In genomic region chr3:111592941-111593340, GRCh38 we compare ENCODE assay signal across 16 cellular contexts. TPM values are rescaled to one million over a fixed set of nuclear protein-coding genes. Genes with fewer than 3 reads are reported as not detected.
A peak's percentile ranks its signal among the peaks of the same experiment; 100 is the strongest.
DNase-seq lines count a peak whose midpoint lies in the region; ATAC-seq, FAIRE-seq and TF ChIP-seq lines count a peak whose summit lies in the region.
"Had no signal": no experiment of that assay in that cellular context is flagged by ENCODE, and none has a peak within 500 bp of the region (broad histone marks: within the 10 kb centered on the region; RNA-seq: fewer than 3 reads in every experiment).

No MANE protein-coding gene starts in this region.

- no peak for TF ChIP-seq EP300 in A549 (IDR thresholded peaks at IDR 0.05)

- FAIRE-seq in A549 (lab: Jason Lieb, UNC) (no peak), GM18507 (lab: Jason Lieb, UNC) (peak; percentile 74), keratinocyte (lab: Jason Lieb, UNC) (peak; percentile 88)

- H3K27me3 ChIP-seq in keratinocyte (ENCODE audit: control insufficient read depth, extremely low read depth, insufficient read depth, low read length), result no peaks in the 10 kb centered on the region
- H3K27me3 ChIP-seq: BLaER1, esophagus muscularis mucosa had no signal

- no peak for TF ChIP-seq RAD21 in A549 (conservative IDR thresholded peaks at IDR 0.05 in 1 of 2, IDR thresholded peaks at IDR 0.05 in 1 of 2)

- no peak overlapping the region for H3K4me3 ChIP-seq in A549
- H3K4me3 ChIP-seq in keratinocyte (ENCODE audit: control insufficient read depth in 2 of 3, extremely low read depth in 1 of 3, insufficient read depth in 2 of 3, low read depth in 1 of 3, low read length in 3 of 3), result peak overlapping the region; percentile 59 to 96 (median 89)
- H3K4me3 ChIP-seq: BLaER1, esophagus muscularis mucosa had no signal

- DNase-seq in A549 (ENCODE audit: low read depth in 1 of 2, low spot score in 1 of 2) (no peak), GM18507 (ENCODE audit: extremely low spot score, insufficient read length, low read depth) (no peak), keratinocyte (ENCODE audit: low read depth, low spot score) (no peak), type B pancreatic cell (ENCODE audit: extremely low spot score, unreplicated experiment) (no peak), hippocampal formation (lab: John Stamatoyannopoulos, UW) (no peak), erythroblast (lab: John Stamatoyannopoulos, UW) (no peak)
- no peak for DNase-seq in activated CD4-positive, alpha-beta memory T cell treated with anti-CD3 and anti-CD28 coated beads, Interleukin-2, amount 10 ng/mL, durations not matched to agents 7 days and 5 days
- DNase-seq: activated effector memory CD4-positive, alpha-beta T cell treated with anti-CD3 and anti-CD28 coated beads, Interleukin-2, amount 50 U/mL, for 16 hours; NCI-H146; NCI-H748 treated with DMSO at 0.1 percent for 48 hours; posterior cingulate gyrus; WERI-Rb-1 had no signal

- POLR2A ChIA-PET in A549 (lab: Yijun Ruan, JAX), result no interaction called here
- POLR2A ChIA-PET in activated CD4-positive, alpha-beta memory T cell treated with anti-CD3 and anti-CD28 coated beads, Interleukin-2, amount 10 ng/mL, durations not matched to agents 7 days and 5 days (lab: Charles Lee), result interaction anchor here (0.7 to 6.6 kb wide), 6 partner anchors 9 to 46 kb away, joined by 3 to 45 read pairs (median 18); no protein-coding TSS in a partner anchor

- H3K4me2 ChIP-seq in A549 (peak overlapping the region; percentile 45; the same call in 2 of the 3 replicates), keratinocyte (ENCODE audit: control insufficient read depth, extremely low read depth, insufficient read depth, low read depth, low read length) (peak overlapping the region; percentile 83)
- H3K4me2 ChIP-seq: BLaER1 had no signal

- H3K9me3 ChIP-seq in A549 (no peaks in the 10 kb centered on the region), keratinocyte (ENCODE audit: control insufficient read depth, low read depth, low read length) (no peaks in the 10 kb centered on the region)
- H3K9me3 ChIP-seq: BLaER1, esophagus muscularis mucosa had no signal

- no peaks in the 10 kb centered on the region for H4K20me1 ChIP-seq in keratinocyte (ENCODE audit: control insufficient read depth, extremely low read depth, insufficient read depth, low read length)
- H4K20me1 ChIP-seq: BLaER1 had no signal

- H3K9ac ChIP-seq in keratinocyte (ENCODE audit: control insufficient read depth, extremely low read depth, insufficient read depth, low read length), result peak overlapping the region; percentile 92
- H3K9ac ChIP-seq: BLaER1 had no signal

- H3K4me3 Mint-ChIP-seq in activated CD4-positive, alpha-beta memory T cell treated with anti-CD3 and anti-CD28 coated beads, Interleukin-2, amount 10 ng/mL, durations not matched to agents 7 days and 5 days, result peak overlapping the region; percentile 71
- no peak overlapping the region for H3K4me3 Mint-ChIP-seq in type B pancreatic cell

- TF ChIP-seq CTCF in A549 (IDR thresholded peaks at IDR 0.05) (no peak), keratinocyte (optimal IDR thresholded peaks at IDR 0.05 in 1 of 3, IDR thresholded peaks at IDR 0.05 in 1 of 3, conservative IDR thresholded peaks at IDR 0.05 in 1 of 3; ENCODE audit: extremely low read depth in 1 of 3, insufficient read depth in 2 of 3, low read length in 3 of 3) (no peak), type B pancreatic cell (conservative IDR thresholded peaks at IDR 0.05) (no peak)

- H3K36me3 ChIP-seq in keratinocyte (ENCODE audit: control insufficient read depth in 2 of 2, extremely low read depth in 1 of 2, insufficient read depth in 2 of 2, low read length in 2 of 2), result peaks cover 3 to 19% of the 10 kb centered on the region in 2 experiments
- H3K36me3 ChIP-seq: esophagus muscularis mucosa, WERI-Rb-1 had no signal

- H3K9me1 ChIP-seq in keratinocyte (ENCODE audit: control insufficient read depth, extremely low read depth, insufficient read depth, low read length), result no peaks in the 10 kb centered on the region

- no peaks in the 10 kb centered on the region for H3K27me3 Mint-ChIP-seq in activated CD4-positive, alpha-beta memory T cell treated with anti-CD3 and anti-CD28 coated beads, Interleukin-2, amount 10 ng/mL, durations not matched to agents 7 days and 5 days
- no peaks in the 10 kb centered on the region for H3K27me3 Mint-ChIP-seq in type B pancreatic cell

- 82% methylated on average over 6 of the region's 6 CpGs for WGBS in A549 (ENCODE audit: missing lambda C conversion rate)

- H3K79me2 ChIP-seq in keratinocyte (ENCODE audit: control insufficient read depth, insufficient read depth, low read length), result peaks cover 42% of the 10 kb centered on the region

- peaks cover 78% of the 10 kb centered on the region for H3K4me1 ChIP-seq in A549
- peaks cover 36% of the 10 kb centered on the region for H3K4me1 ChIP-seq in keratinocyte (ENCODE audit: control insufficient read depth, extremely low read depth, insufficient read depth, low read length)
- H3K4me1 ChIP-seq: BLaER1, esophagus muscularis mucosa had no signal

- ATAC-seq in A549 (no peak), HG02840 (IDR thresholded peaks at IDR 0.05; ENCODE audit: low FRiP score, unreplicated experiment) (no peak)

- no peak overlapping the region for H2AFZ ChIP-seq in keratinocyte (ENCODE audit: control insufficient read depth, low read length)

- TF ChIP-seq POLR2A in A549 (IDR thresholded peaks at IDR 0.05; ENCODE audit: low read length) (no peak), erythroblast (IDR thresholded peaks at IDR 0.05; ENCODE audit: low read length) (no peak)

- CTCF ChIA-PET in A549 (lab: Yijun Ruan, JAX), result interaction anchor here (1.3 to 3.2 kb wide), 3 partner anchors 14 to 123 kb away, joined by 4 to 24 read pairs (median 5); no protein-coding TSS in a partner anchor
- CTCF ChIA-PET in activated CD4-positive, alpha-beta memory T cell treated with anti-CD3 and anti-CD28 coated beads, Interleukin-2, amount 10 ng/mL, durations not matched to agents 7 days and 5 days (lab: Charles Lee), result interaction anchor here (0.8 to 3.2 kb wide), 4 partner anchors 14 to 45 kb away, joined by 3 to 26 read pairs (median 4); no protein-coding TSS in a partner anchor

- peaks cover 86% of the 10 kb centered on the region for H3K4me1 Mint-ChIP-seq in activated CD4-positive, alpha-beta memory T cell treated with anti-CD3 and anti-CD28 coated beads, Interleukin-2, amount 10 ng/mL, durations not matched to agents 7 days and 5 days
- H3K4me1 Mint-ChIP-seq in type B pancreatic cell (ENCODE audit: unreplicated experiment), result no peaks in the 10 kb centered on the region

- no peaks in the 10 kb centered on the region for H3K9me3 Mint-ChIP-seq in activated CD4-positive, alpha-beta memory T cell treated with anti-CD3 and anti-CD28 coated beads, Interleukin-2, amount 10 ng/mL, durations not matched to agents 7 days and 5 days
- H3K9me3 Mint-ChIP-seq in type B pancreatic cell, result peaks cover 5% of the 10 kb centered on the region

- H3K27ac ChIP-seq in A549, result peak overlapping the region; percentile 67 to 80; a peak in 5 of 6 replicates
- peak overlapping the region; percentile 94 for H3K27ac ChIP-seq in keratinocyte (ENCODE audit: control insufficient read depth, insufficient read depth, low read length)
- H3K27ac ChIP-seq: BLaER1, esophagus muscularis mucosa, WERI-Rb-1 had no signal

- dilution Hi-C loops in keratinocyte (cut with MboI; ENCODE audit: extremely low pct_ligation_motif_present, low sequenced_read_pairs), result loop anchor here (25.0 kb wide), 1 partner anchor 94 kb away; no protein-coding TSS in a partner anchor

- peaks cover 89% of the 10 kb centered on the region for H3K36me3 Mint-ChIP-seq in activated CD4-positive, alpha-beta memory T cell treated with anti-CD3 and anti-CD28 coated beads, Interleukin-2, amount 10 ng/mL, durations not matched to agents 7 days and 5 days (ENCODE audit: low read depth)
- H3K36me3 Mint-ChIP-seq in type B pancreatic cell, result no peaks in the 10 kb centered on the region

- peak overlapping the region; percentile 85 for H3K27ac Mint-ChIP-seq in activated CD4-positive, alpha-beta memory T cell treated with anti-CD3 and anti-CD28 coated beads, Interleukin-2, amount 10 ng/mL, durations not matched to agents 7 days and 5 days
- H3K27ac Mint-ChIP-seq in type B pancreatic cell, result no peak overlapping the region

RNA-seq across cellular contexts. Expression of gene ZBED2, which starts 2.2 kb away (rescaled TPM):
- polyA plus RNA-seq in A549 (2011; rRNA removed), result 0.48 and 0.63 TPM in 2 replicates
- polyA plus RNA-seq in A549 (2012; cell fraction: cytosol; rRNA removed), result 0.20 and 0.23 TPM in 2 replicates
- 0.17 and 0.31 TPM in 2 replicates for polyA plus RNA-seq in A549 (2012; cell fraction: nucleus; rRNA removed)
- 1.1 to 1.9 TPM (median 1.8 TPM) in 3 replicates for polyA plus RNA-seq in A549 (2017; fragmentation: RNase III; extraction: RNeasy Plus Mini Kit Qiagen cat#74134 plus additional on column Dnase treatment)
- 0.25 and 0.29 TPM in 2 replicates for polyA minus RNA-seq in A549 (2011; rRNA and poly(A)+ RNA removed)
- total RNA-seq in activated CD4-positive, alpha-beta memory T cell treated with anti-CD3 and anti-CD28 coated beads, Interleukin-2, amount 10 ng/mL, durations not matched to agents 7 days and 5 days, result 10 to 100 TPM; 36.6 to 38.7 TPM
- polyA plus RNA-seq in keratinocyte, result 81.8 to 124 TPM (median 120 TPM) in 3 replicates
- 15.2 TPM for polyA plus RNA-seq in keratinocyte (2011; ENCODE audit: low read depth)
- 92.8 and 126 TPM in 2 replicates for polyA plus RNA-seq in keratinocyte (2011; cell fraction: cytosol; rRNA removed)
- polyA plus RNA-seq in keratinocyte (2011; cell fraction: nucleus; rRNA removed), result 110 and 127 TPM in 2 replicates
- polyA plus RNA-seq in keratinocyte (2012; ENCODE audit: low replicate concordance), result 34.1 and 119 TPM in 2 replicates
- polyA minus RNA-seq in keratinocyte, result 42.4 to 73.9 TPM (median 48.8 TPM) in 3 replicates
- 60.4 TPM for polyA minus RNA-seq in keratinocyte (2011; cell fraction: cytosol; rRNA and poly(A)+ RNA removed)
- 33.4 and 52.2 TPM in 2 replicates for polyA minus RNA-seq in keratinocyte (2011; cell fraction: nucleus; rRNA and poly(A)+ RNA removed)
- 2.2 and 3.3 TPM in 2 replicates for total RNA-seq in type B pancreatic cell (ENCODE audit: low replicate concordance)
- total RNA-seq: chondrocyte had no signal

RNA-seq across cellular contexts. Expression of gene CD96, which starts 50.9 kb away (rescaled TPM):
- polyA plus RNA-seq in A549 (2011; rRNA removed) (not detected in 2 replicates), A549 (2017; fragmentation: RNase III; extraction: RNeasy Plus Mini Kit Qiagen cat#74134 plus additional on column Dnase treatment) (0.03 TPM in 1 of 3 replicates, not detected in the others), keratinocyte (0.08 to 0.14 TPM (median 0.13 TPM) in 3 replicates)
- 0.01 TPM in 1 of 2 replicates, not detected in the other for polyA plus RNA-seq in A549 (2012; cell fraction: cytosol; rRNA removed)
- polyA plus RNA-seq in A549 (2012; cell fraction: nucleus; rRNA removed), result not detected in 2 replicates
- polyA minus RNA-seq in A549 (2011; rRNA and poly(A)+ RNA removed), result not detected in 2 replicates
- total RNA-seq in activated CD4-positive, alpha-beta memory T cell treated with anti-CD3 and anti-CD28 coated beads, Interleukin-2, amount 10 ng/mL, durations not matched to agents 7 days and 5 days, result 100 to 1,000 TPM; 323 to 338 TPM
- not detected for polyA plus RNA-seq in keratinocyte (2011; ENCODE audit: low read depth)
- polyA plus RNA-seq in keratinocyte (2011; cell fraction: cytosol; rRNA removed), result 0.06 and 0.21 TPM in 2 replicates
- polyA plus RNA-seq in keratinocyte (2011; cell fraction: nucleus; rRNA removed), result 0.03 and 0.14 TPM in 2 replicates
- 0.07 and 0.18 TPM in 2 replicates for polyA plus RNA-seq in keratinocyte (2012; ENCODE audit: low replicate concordance)
- polyA minus RNA-seq in keratinocyte, result 0.10 TPM in 1 of 3 replicates, not detected in the others
- polyA minus RNA-seq in keratinocyte (2011; cell fraction: cytosol; rRNA and poly(A)+ RNA removed), result not detected
- polyA minus RNA-seq in keratinocyte (2011; cell fraction: nucleus; rRNA and poly(A)+ RNA removed), result not detected in 2 replicates
- total RNA-seq in type B pancreatic cell (ENCODE audit: low replicate concordance), result not detected in 2 replicates

Comparison
In these comparisons a context has a peak if more than half of its experiments do, and no peak if none do; other contexts are left out.
1. RNA of gene CD96, which starts 50.9 kb away (total RNA-seq): 323 to 338 TPM in activated CD4-positive, alpha-beta memory T cell treated with anti-CD3 and anti-CD28 coated beads, Interleukin-2, amount 10 ng/mL, durations not matched to agents 7 days and 5 days; not detected in type B pancreatic cell; every median in the first group is over 100 times any median in the second.